10 cellular contexts compared by ENCODE assay signal in the genomic region with DNA sequence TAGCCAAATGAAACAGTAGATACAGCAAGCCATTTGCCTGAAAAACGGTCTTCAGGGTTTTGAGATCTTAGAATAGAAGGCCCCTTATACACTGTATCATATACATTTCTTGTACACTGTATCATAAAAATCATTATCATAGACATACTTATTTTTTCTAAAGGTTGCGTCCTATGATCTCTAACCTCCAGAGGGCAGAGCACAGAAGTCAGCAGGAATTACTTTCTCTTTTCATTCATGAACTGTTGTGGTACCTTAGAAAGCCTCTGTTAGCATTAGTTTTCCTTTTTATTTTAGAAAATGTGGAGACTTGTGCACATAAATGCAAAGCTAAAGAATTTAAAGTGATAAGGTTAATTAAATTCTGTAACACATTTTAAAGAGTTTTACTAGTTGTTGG.
DNase-seq lines count a peak whose midpoint lies in the region; ATAC-seq and TF ChIP-seq lines count a peak whose summit lies in the region.
"Had no signal": no experiment of that assay in that cellular context is flagged by ENCODE, and none has a peak within 500 bp of the region (broad histone marks: within the 10 kb centered on the region; RNA-seq: fewer than 3 reads in every experiment).

No MANE protein-coding gene starts in this region.

- POLR2A ChIA-PET in naive thymus-derived CD4-positive, alpha-beta T cell (lab: Charles Lee): no interaction called here

- H3K36me3 Mint-ChIP-seq in naive thymus-derived CD4-positive, alpha-beta T cell: peaks cover 19 to 65% (median 44%) of the 10 kb centered on the region in 5 donors

- H3K9ac ChIP-seq in mesenchymal stem cell (ENCODE audit: low read length): no peak overlapping the region

- TF ChIP-seq CTCF in GM10266 (IDR thresholded peaks at IDR 0.05; ENCODE audit: control insufficient read depth, insufficient read depth, low read depth, missing control alignments) (peak; percentile 20), testis (IDR thresholded peaks at IDR 0.05) (no peak)

- no peaks in the 10 kb centered on the region for H3K79me1 ChIP-seq in mesenchymal stem cell (replicated peaks; ENCODE audit: low read length, poor library complexity, severe bottlenecking)

- DNase-seq in GM10266 (ENCODE audit: extremely low spot score) (no peak), HuH-7 (ENCODE audit: low spot score) (peak; percentile 5), fibroblast of peridontal ligament (ENCODE audit: extremely low read depth) (peak; percentile 45), testis (no peak), mesenchymal stem cell (no peak), NCI-H1105 (lab: John Stamatoyannopoulos, UW) (no peak)
- no peak for DNase-seq in naive thymus-derived CD4-positive, alpha-beta T cell
- DNase-seq: left lung, NCI-H1048 had no signal

- no peak overlapping the region for H2BK5ac ChIP-seq in mesenchymal stem cell (ENCODE audit: low read depth, low read length, poor library complexity, severe bottlenecking)

- H4K8ac ChIP-seq in mesenchymal stem cell (ENCODE audit: low read length): no peak overlapping the region

- H3K27ac ChIP-seq in naive thymus-derived CD4-positive, alpha-beta T cell (ENCODE audit: low read depth, low read length): no peak overlapping the region
- H3K27ac ChIP-seq in testis (no peak overlapping the region), mesenchymal stem cell (ENCODE audit: low read length, poor library complexity, severe bottlenecking) (no peak overlapping the region)
- H3K27ac ChIP-seq: left lung had no signal

- peak; percentile 73 for ATAC-seq in GM19468 (IDR thresholded peaks at IDR 0.05; ENCODE audit: extremely low read depth, unreplicated experiment)
- no peak for ATAC-seq in naive thymus-derived CD4-positive, alpha-beta T cell
- ATAC-seq: left lung had no signal

- H2BK12ac ChIP-seq in mesenchymal stem cell (ENCODE audit: low read length in 2 of 2): no peak overlapping the region

- no peak overlapping the region for H4K91ac ChIP-seq in mesenchymal stem cell (ENCODE audit: low read length)

- no peak overlapping the region for H3K4me3 Mint-ChIP-seq in naive thymus-derived CD4-positive, alpha-beta T cell

- H3K4ac ChIP-seq in mesenchymal stem cell (ENCODE audit: low read depth in 1 of 2, low read length in 2 of 2): no peak overlapping the region

- no peaks in the 10 kb centered on the region for H3K4me1 ChIP-seq in naive thymus-derived CD4-positive, alpha-beta T cell (ENCODE audit: control insufficient read depth in 2 of 2, insufficient read depth in 2 of 2, low read length in 2 of 2)
- H3K4me1 ChIP-seq in testis (no peaks in the 10 kb centered on the region), mesenchymal stem cell (ENCODE audit: control insufficient read depth, insufficient read depth, low read depth, low read length) (peaks cover 1% of the 10 kb centered on the region)
- H3K4me1 ChIP-seq: left lung had no signal

- no peak overlapping the region for H2AFZ ChIP-seq in mesenchymal stem cell (ENCODE audit: low read depth, low read length)

- no peaks in the 10 kb centered on the region for H3K27me3 ChIP-seq in naive thymus-derived CD4-positive, alpha-beta T cell (ENCODE audit: control insufficient read depth in 2 of 2, insufficient read depth in 2 of 2, low read length in 2 of 2)
- H3K27me3 ChIP-seq in testis (no peaks in the 10 kb centered on the region), mesenchymal stem cell (ENCODE audit: control insufficient read depth in 1 of 2, insufficient read depth in 1 of 2, low read length in 2 of 2) (no peaks in the 10 kb centered on the region)
- H3K27me3 ChIP-seq: left lung had no signal

- intact Hi-C loops in naive thymus-derived CD4-positive, alpha-beta T cell (cut with micrococcal nuclease): loop anchor here (1.0 to 5.0 kb wide), 2 partner anchors 87 to 88 kb away; no protein-coding TSS in a partner anchor
- intact Hi-C loops in testis (cut with DNase I; ENCODE audit: low total_unique reads): no loop called here

- peak overlapping the region in 1 of 9 donors; percentile 22 for H3K27ac Mint-ChIP-seq in naive thymus-derived CD4-positive, alpha-beta T cell

- CTCF ChIA-PET in naive thymus-derived CD4-positive, alpha-beta T cell (lab: Charles Lee): no interaction called here

- H2AK5ac ChIP-seq in mesenchymal stem cell (ENCODE audit: low read length, severe bottlenecking): no peak overlapping the region

- no peak overlapping the region for H3K4me3 ChIP-seq in naive thymus-derived CD4-positive, alpha-beta T cell (ENCODE audit: low read length)
- H3K4me3 ChIP-seq in testis (no peak overlapping the region), mesenchymal stem cell (ENCODE audit: insufficient read depth in 1 of 2, low read depth in 1 of 2, low read length in 2 of 2) (no peak overlapping the region)
- H3K4me3 ChIP-seq: left lung had no signal

- H3K4me2 ChIP-seq in mesenchymal stem cell (ENCODE audit: low read length, poor library complexity, severe bottlenecking): no peak overlapping the region

- no peak overlapping the region for H2BK120ac ChIP-seq in mesenchymal stem cell (ENCODE audit: low read depth, low read length)

- no peak overlapping the region for H3K23ac ChIP-seq in mesenchymal stem cell (ENCODE audit: low read length in 2 of 2)

- whole genome bisulfite sequencing in testis, 2 donors: 59 to 91% methylated on average over 2 of the region's 2 CpGs
- 100% methylated on average over 1 of the region's 2 CpGs for WGBS in mesenchymal stem cell

- H3K4me1 Mint-ChIP-seq in naive thymus-derived CD4-positive, alpha-beta T cell: peaks cover 0 to 25% (median 11%) of the 10 kb centered on the region in 7 donors

- H3K9me3 Mint-ChIP-seq in naive thymus-derived CD4-positive, alpha-beta T cell: peaks cover 0 to 2% (median 0%) of the 10 kb centered on the region in 11 donors

- no peak for TF ChIP-seq POLR2A in testis (IDR thresholded peaks at IDR 0.05)

- H2BK15ac ChIP-seq in mesenchymal stem cell (ENCODE audit: low read depth, poor library complexity, severe bottlenecking): no peak overlapping the region

- no peak overlapping the region for H3K14ac ChIP-seq in mesenchymal stem cell (ENCODE audit: low read length in 2 of 2)

- H3K9me3 ChIP-seq in naive thymus-derived CD4-positive, alpha-beta T cell (ENCODE audit: control insufficient read depth in 2 of 3, low read length in 3 of 3): no peaks in the 10 kb centered on the region
- no peaks in the 10 kb centered on the region for H3K9me3 ChIP-seq in testis
- H3K9me3 ChIP-seq in mesenchymal stem cell (ENCODE audit: control insufficient read depth, low read length): no peaks in the 10 kb centered on the region
- H3K9me3 ChIP-seq: left lung had no signal

- peaks cover 0 to 32% (median 4%) of the 10 kb centered on the region in 3 experiments for H3K36me3 ChIP-seq in naive thymus-derived CD4-positive, alpha-beta T cell (ENCODE audit: control insufficient read depth in 2 of 3, insufficient read depth in 3 of 3, low read length in 3 of 3)
- H3K36me3 ChIP-seq in testis (ENCODE audit: low read depth, missing control alignments): no peaks in the 10 kb centered on the region
- H3K36me3 ChIP-seq in mesenchymal stem cell (ENCODE audit: control insufficient read depth in 1 of 2, insufficient read depth in 2 of 2, low read depth in 1 of 2, low read length in 2 of 2): peaks cover 0 to 27% of the 10 kb centered on the region in 2 experiments

- no peaks in the 10 kb centered on the region for H3K27me3 Mint-ChIP-seq in naive thymus-derived CD4-positive, alpha-beta T cell

- H3K18ac ChIP-seq in mesenchymal stem cell (ENCODE audit: low read depth in 1 of 2, low read length in 2 of 2): no peak overlapping the region

Comparison
In these comparisons a context has a peak if more than half of its experiments do, and no peak if none do; other contexts are left out.
1. DNase-seq: peak in HuH-7 (single experiment) and fibroblast of peridontal ligament (single experiment); none in GM10266 (single experiment), naive thymus-derived CD4-positive, alpha-beta T cell (0 of 9), testis (single experiment), mesenchymal stem cell (single experiment) and NCI-H1105 (single experiment).